Comparison of ENCODE assay signal across 18 cellular contexts in genomic region chr6:90202156-90202555, GRCh38.
DNase-seq lines count a peak whose midpoint lies in the region; ATAC-seq and TF ChIP-seq lines count a peak whose summit lies in the region.
"Had no signal": no experiment of that assay in that cellular context is flagged by ENCODE, and none has a peak within 500 bp of the region (broad histone marks: within the 10 kb centered on the region; RNA-seq: fewer than 3 reads in every experiment).

No MANE protein-coding gene starts in this region.

- POLR2A ChIA-PET in CD8-positive, alpha-beta T cell (lab: Charles Lee) = interaction anchor here (0.9 to 1.9 kb wide), 4 partner anchors 9 to 94 kb away, joined by 3 to 5 read pairs (median 3); partner anchors contain the start of gene BACH2

- no peaks in the 10 kb centered on the region for H3K9me3 ChIP-seq in CD8-positive, alpha-beta T cell (ENCODE audit: low read length)
- H3K9me3 ChIP-seq: upper lobe of right lung had no signal

- no peaks in the 10 kb centered on the region for H3K27me3 ChIP-seq in CD8-positive, alpha-beta T cell (ENCODE audit: insufficient read depth, low read length)
- H3K27me3 ChIP-seq: upper lobe of right lung had no signal

- peaks cover 41% of the 10 kb centered on the region for H3K4me1 ChIP-seq in CD8-positive, alpha-beta T cell (ENCODE audit: insufficient read depth, low read length)
- H3K4me1 ChIP-seq: upper lobe of right lung had no signal

- peak; percentile 33 for DNase-seq in DMS153 (lab: John Stamatoyannopoulos, UW)
- no peak for DNase-seq in DMS153 treated with DMSO at 0.1 percent for 48 hours (lab: John Stamatoyannopoulos, UW; ENCODE audit: unreplicated experiment)
- DNase-seq in CD8-positive, alpha-beta T cell = no peak
- peak; percentile 11 for DNase-seq in NCI-H1105 (lab: John Stamatoyannopoulos, UW)
- DNase-seq in activated naive CD8-positive, alpha-beta T cell treated with anti-CD3 and anti-CD28 coated beads for 36 hours = no peak
- DNase-seq in activated effector memory CD4-positive, alpha-beta T cell treated with Interleukin-2 at 50 U/mL for 16 hours = no peak
- DNase-seq in C1 segment of cervical spinal cord (lab: John Stamatoyannopoulos, UW) = no peak
- no peak for DNase-seq in Calu3
- DNase-seq: effector memory CD4-positive, alpha-beta T cell; GF-D8; GOT3; NCI-H526 treated with DMSO at 0.1 percent for 48 hours; right cardiac atrium; stimulated activated CD4-positive, alpha-beta T cell treated with anti-CD3 and anti-CD28 coated beads, Interleukin-2, amount 100 ng/mL, for 24 hours; upper lobe of right lung had no signal

- H3K9me3 Mint-ChIP-seq in CD8-positive, alpha-beta T cell = peaks cover 5% of the 10 kb centered on the region
- peaks cover 19% of the 10 kb centered on the region for H3K9me3 Mint-ChIP-seq in activated naive CD8-positive, alpha-beta T cell treated with anti-CD3 and anti-CD28 coated beads for 36 hours
- H3K9me3 Mint-ChIP-seq in Calu3 (ENCODE audit: low read depth, unreplicated experiment) = peaks cover 3% of the 10 kb centered on the region

- peaks cover 8% of the 10 kb centered on the region for H3K36me3 ChIP-seq in CD8-positive, alpha-beta T cell (ENCODE audit: insufficient read depth, low read length)
- H3K36me3 ChIP-seq: upper lobe of right lung had no signal

- H3K4me3 Mint-ChIP-seq in CD8-positive, alpha-beta T cell = peak overlapping the region; percentile 46
- peak overlapping the region; percentile 62 for H3K4me3 Mint-ChIP-seq in activated naive CD8-positive, alpha-beta T cell treated with anti-CD3 and anti-CD28 coated beads for 36 hours
- no peak overlapping the region for H3K4me3 Mint-ChIP-seq in Calu3 (ENCODE audit: low read depth, unreplicated experiment)
- H3K4me3 Mint-ChIP-seq: neural crest cell had no signal

- intact Hi-C loops in CD8-positive, alpha-beta T cell (cut with DNase I, micrococcal nuclease) = loop anchor here in 1 of 2 experiments (2.0 kb wide), 1 partner anchor 15 kb away; no protein-coding TSS in a partner anchor
- intact Hi-C loops in Calu3 (cut with micrococcal nuclease; ENCODE audit: unreplicated experiment) = no loop called here

- peaks cover 69% of the 10 kb centered on the region for H3K4me1 Mint-ChIP-seq in CD8-positive, alpha-beta T cell (ENCODE audit: low read depth)
- peaks cover 74% of the 10 kb centered on the region for H3K4me1 Mint-ChIP-seq in activated naive CD8-positive, alpha-beta T cell treated with anti-CD3 and anti-CD28 coated beads for 36 hours
- H3K4me1 Mint-ChIP-seq in Calu3 (ENCODE audit: low read depth, unreplicated experiment) = no peaks in the 10 kb centered on the region

- ATAC-seq in CD8-positive, alpha-beta T cell = no peak
- ATAC-seq: right cardiac atrium, upper lobe of right lung had no signal

- H3K27ac ChIP-seq in CD8-positive, alpha-beta T cell (ENCODE audit: low read depth, low read length) = no peak overlapping the region
- H3K27ac ChIP-seq: 22Rv1, KMS-11, upper lobe of right lung had no signal

- CTCF ChIA-PET in CD8-positive, alpha-beta T cell (lab: Charles Lee) = interaction anchor here (1.0 kb wide), 1 partner anchor 17 kb away, joined by 3 read pairs; no protein-coding TSS in a partner anchor
- CTCF ChIA-PET in Calu3 (lab: Charles Lee) = no interaction called here

- peaks cover 70% of the 10 kb centered on the region for H3K36me3 Mint-ChIP-seq in CD8-positive, alpha-beta T cell
- peaks cover 82% of the 10 kb centered on the region for H3K36me3 Mint-ChIP-seq in activated naive CD8-positive, alpha-beta T cell treated with anti-CD3 and anti-CD28 coated beads for 36 hours
- no peaks in the 10 kb centered on the region for H3K36me3 Mint-ChIP-seq in Calu3 (ENCODE audit: insufficient read depth, unreplicated experiment)

- TF ChIP-seq CTCF in CD8-positive, alpha-beta T cell (IDR thresholded peaks at IDR 0.05) = no peak
- TF ChIP-seq CTCF in Calu3 (IDR thresholded peaks at IDR 0.05; ENCODE audit: unreplicated experiment) = no peak

- H3K27ac Mint-ChIP-seq in CD8-positive, alpha-beta T cell = peak overlapping the region; percentile 80
- peak overlapping the region; percentile 88 for H3K27ac Mint-ChIP-seq in activated naive CD8-positive, alpha-beta T cell treated with anti-CD3 and anti-CD28 coated beads for 36 hours
- no peak overlapping the region for H3K27ac Mint-ChIP-seq in Calu3 (ENCODE audit: unreplicated experiment)

- BruUV-seq in Calu3 (replicated peaks; lab: Mats Ljungman, UMichigan) = no TSS peak

- H3K27me3 Mint-ChIP-seq in CD8-positive, alpha-beta T cell (ENCODE audit: low read depth) = no peaks in the 10 kb centered on the region
- H3K27me3 Mint-ChIP-seq in activated naive CD8-positive, alpha-beta T cell treated with anti-CD3 and anti-CD28 coated beads for 36 hours = no peaks in the 10 kb centered on the region
- no peaks in the 10 kb centered on the region for H3K27me3 Mint-ChIP-seq in Calu3 (ENCODE audit: unreplicated experiment)

- H3K4me3 ChIP-seq in CD8-positive, alpha-beta T cell (ENCODE audit: low read depth, low read length) = no peak overlapping the region
- H3K4me3 ChIP-seq: upper lobe of right lung had no signal

Comparison
In these comparisons a context has a peak if more than half of its experiments do, and no peak if none do; other contexts are left out.
1. DNase-seq: peak in DMS153 (single experiment) and NCI-H1105 (single experiment); none in DMS153 treated with DMSO at 0.1 percent for 48 hours (single experiment), CD8-positive, alpha-beta T cell (0 of 7), activated naive CD8-positive, alpha-beta T cell treated with anti-CD3 and anti-CD28 coated beads for 36 hours (single experiment), activated effector memory CD4-positive, alpha-beta T cell treated with Interleukin-2 at 50 U/mL for 16 hours (single experiment), C1 segment of cervical spinal cord (0 of 14) and Calu3 (single experiment).